Comparison of ENCODE assay signal across 18 cellular contexts in genomic region chr13:95378603-95379002, GRCh38.
"Had no signal": no experiment of that assay in that cellular context is flagged by ENCODE, and none has a peak within 500 bp of the region (broad histone marks: within the 10 kb centered on the region; RNA-seq: fewer than 3 reads in every experiment).

No MANE protein-coding gene starts in this region.

- H3K36me3 Mint-ChIP-seq: activated naive CD8-positive, alpha-beta T cell treated with anti-CD3 and anti-CD28 coated beads, Interleukin-2, amount 10 ng/mL, durations not matched to agents 7 days and 5 days; natural killer cell treated with Interleukin-12 subunit alpha and Interleukin-12 subunit beta and Interleukin-15 and Interleukin-18, amount 100 ng/mL, for 72 hours; type B pancreatic cell had no signal

- H3K27me3 ChIP-seq: body of pancreas, colonic mucosa, neutrophil, pancreas, stomach had no signal

- H3K4me3 ChIP-seq: body of pancreas, colonic mucosa, lower lobe of right lung, pancreas, stomach had no signal

- ATAC-seq: body of pancreas; natural killer cell treated with Interleukin-12 subunit alpha and Interleukin-12 subunit beta and Interleukin-15 and Interleukin-18, amount 100 ng/mL, for 72 hours; pancreas had no signal

- DNase-seq: activated CD4-positive, alpha-beta T cell treated with anti-CD3 and anti-CD28 coated beads, Interleukin-2, amount 50 U/mL, for 48 hours; activated naive CD8-positive, alpha-beta T cell treated with anti-CD3 and anti-CD28 coated beads, Interleukin-2, amount 10 ng/mL, durations not matched to agents 7 days and 5 days; activated T-cell treated with anti-CD3 and anti-CD28 coated beads for 4 hours; body of pancreas; colonic mucosa; endodermal cell; foreskin melanocyte; kidney; lower lobe of right lung; pancreas; stimulated activated CD4-positive, alpha-beta T cell treated with anti-CD3 and anti-CD28 coated beads, Interleukin-15, amount 100 ng/mL, for 24 hours; stimulated activated CD4-positive, alpha-beta T cell treated with anti-CD3 and anti-CD28 coated beads, Interleukin-4, amount 100 ng/mL, for 1 hour; stomach; WERI-Rb-1 had no signal

- H3K36me3 ChIP-seq: colonic mucosa, lower lobe of right lung, neutrophil, pancreas, stomach, WERI-Rb-1 had no signal

- H3K27ac Mint-ChIP-seq: activated naive CD8-positive, alpha-beta T cell treated with anti-CD3 and anti-CD28 coated beads, Interleukin-2, amount 10 ng/mL, durations not matched to agents 7 days and 5 days; endodermal cell; natural killer cell treated with Interleukin-12 subunit alpha and Interleukin-12 subunit beta and Interleukin-15 and Interleukin-18, amount 100 ng/mL, for 72 hours; type B pancreatic cell had no signal

- H3K9me3 ChIP-seq: body of pancreas, colonic mucosa, lower lobe of right lung, neutrophil, pancreas, stomach had no signal

- FAIRE-seq: kidney, pancreas had no signal

- H3K9me3 Mint-ChIP-seq: activated naive CD8-positive, alpha-beta T cell treated with anti-CD3 and anti-CD28 coated beads, Interleukin-2, amount 10 ng/mL, durations not matched to agents 7 days and 5 days; central memory CD8-positive, alpha-beta T cell; natural killer cell treated with Interleukin-12 subunit alpha and Interleukin-12 subunit beta and Interleukin-15 and Interleukin-18, amount 100 ng/mL, for 72 hours had no signal

- H3K4me1 ChIP-seq: colonic mucosa had no signal

- H3K27ac ChIP-seq: body of pancreas, colonic mucosa, lower lobe of right lung, neutrophil, pancreas, stomach, WERI-Rb-1 had no signal
